In the genomic region with DNA sequence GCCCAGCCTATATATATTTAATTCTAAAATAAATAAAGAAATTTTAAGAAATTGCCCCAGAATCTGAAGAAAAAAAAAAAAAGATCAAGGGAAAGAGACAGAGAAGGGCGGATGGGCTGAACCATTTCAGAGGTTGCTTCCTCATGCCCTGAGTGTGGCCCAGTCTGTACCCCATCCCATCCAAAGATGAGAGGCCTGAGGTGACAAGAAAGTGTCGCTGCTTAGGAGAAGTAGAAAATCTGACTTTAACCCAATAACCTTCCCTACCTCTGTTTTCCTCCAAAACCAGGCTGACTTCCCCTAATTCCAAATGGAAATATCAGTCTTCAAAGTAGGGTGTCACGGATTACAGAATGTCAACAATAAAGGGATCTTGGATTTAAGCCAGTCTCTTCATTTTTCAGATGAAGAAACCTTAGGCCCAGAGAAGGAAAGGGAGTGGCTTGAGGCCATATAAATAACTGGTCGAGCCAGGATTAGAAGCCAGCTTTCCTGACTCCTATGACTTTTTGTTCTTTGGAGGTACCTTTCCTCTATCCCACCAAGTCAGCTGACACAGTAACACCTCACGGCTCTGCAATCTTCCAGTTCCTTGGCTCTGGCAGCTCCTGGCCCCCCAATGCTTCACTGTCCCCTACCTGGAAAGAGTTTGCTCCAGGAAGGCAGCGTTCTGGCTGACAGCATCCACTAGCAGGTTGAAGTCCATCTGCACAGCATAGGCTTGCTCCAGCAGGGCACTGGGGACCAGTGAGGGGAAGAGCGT, we compare ENCODE assay signal across 24 cellular contexts. TPM values are rescaled to one million over a fixed set of nuclear protein-coding genes. Genes with fewer than 3 reads are reported as not detected.
A peak's percentile ranks its signal among the peaks of the same experiment; 100 is the strongest.
DNase-seq lines count a peak whose midpoint lies in the region; ATAC-seq and TF ChIP-seq lines count a peak whose summit lies in the region.
"Had no signal": no experiment of that assay in that cellular context is flagged by ENCODE, and none has a peak within 500 bp of the region (broad histone marks: within the 10 kb centered on the region; RNA-seq: fewer than 3 reads in every experiment).

No MANE protein-coding gene starts in this region.

- TF ChIP-seq CTCF in RWPE1 (conservative IDR thresholded peaks at IDR 0.05; ENCODE audit: low read depth) (no peak), fibroblast of villous mesenchyme (IDR thresholded peaks at IDR 0.05; ENCODE audit: insufficient read depth, low read depth, low read length) (no peak), psoas muscle (IDR thresholded peaks at IDR 0.05) (no peak), OCI-LY7 (conservative IDR thresholded peaks at IDR 0.05; ENCODE audit: low read length) (no peak)
- no peak for TF ChIP-seq CTCF in CD8-positive, alpha-beta T cell (IDR thresholded peaks at IDR 0.05)

- H3K4me3 Mint-ChIP-seq in CD8-positive, alpha-beta T cell, result no peak overlapping the region
- H3K4me3 Mint-ChIP-seq: activated naive CD8-positive, alpha-beta T cell; WTC11 had no signal

- 75 to 79% (median 76%) methylated on average over 7 of the region's 7 CpGs for WGBS in psoas muscle, 3 donors

- peaks cover 1% of the 10 kb centered on the region; the same call in 1 of the 2 replicates for H3K79me2 ChIP-seq in OCI-LY7 (ENCODE audit: insufficient read depth, low read depth, low read length)

- no peak for ATAC-seq in psoas muscle
- ATAC-seq in CD8-positive, alpha-beta T cell, result no peak
- ATAC-seq: WTC11 had no signal

- H3K27ac ChIP-seq in RWPE1 (peak overlapping the region; percentile 72), psoas muscle (peak overlapping the region; percentile 57), OCI-LY7 (ENCODE audit: low read depth, low read length, poor library complexity, severe bottlenecking) (no peak overlapping the region)
- no peak overlapping the region for H3K27ac ChIP-seq in CD8-positive, alpha-beta T cell (ENCODE audit: low read depth, low read length)
- H3K27ac ChIP-seq: BLaER1 treated with 17β-estradiol and CSF1 and Interleukin-3, amounts not matched to agents 10 nM and 100 nM; testis; vagina had no signal

- H3K27me3 ChIP-seq in psoas muscle (ENCODE audit: insufficient read depth in 3 of 3, low read length in 2 of 3), result no peaks in the 10 kb centered on the region
- H3K27me3 ChIP-seq in CD8-positive, alpha-beta T cell (ENCODE audit: insufficient read depth, low read length), result no peaks in the 10 kb centered on the region
- H3K27me3 ChIP-seq: BLaER1 treated with 17β-estradiol and CSF1 and Interleukin-3, amounts not matched to agents 10 nM and 100 nM; testis; vagina had no signal

- intact Hi-C loops in psoas muscle (cut with DNase I) (no loop called here), OCI-LY7 (cut with micrococcal nuclease; ENCODE audit: unreplicated experiment) (no loop called here)
- intact Hi-C loops in CD8-positive, alpha-beta T cell (cut with DNase I, micrococcal nuclease), result no loop called here

- CTCF ChIA-PET in RWPE1 (lab: Yijun Ruan, JAX), result interaction anchor here (0.6 to 1.3 kb wide), 3 partner anchors 52 to 317 kb away, joined by 3 to 4 read pairs (median 3); no protein-coding TSS in a partner anchor
- CTCF ChIA-PET in OCI-LY7 (lab: Charles Lee; ENCODE audit: unreplicated experiment), result no interaction called here
- CTCF ChIA-PET in CD8-positive, alpha-beta T cell (lab: Charles Lee), result no interaction called here

- peaks cover 67% of the 10 kb centered on the region for H3K36me3 Mint-ChIP-seq in CD8-positive, alpha-beta T cell

- POLR2A ChIA-PET in RWPE1 (lab: Yijun Ruan, JAX; ENCODE audit: low non-redundant PET) (interaction anchor here (0.5 to 1.3 kb wide), 2 partner anchors 10 to 14 kb away, joined by 3 read pairs; no protein-coding TSS in a partner anchor), OCI-LY7 (lab: Charles Lee) (no interaction called here)
- POLR2A ChIA-PET in CD8-positive, alpha-beta T cell (lab: Charles Lee), result no interaction called here

- no peaks in the 10 kb centered on the region for H3K9me3 Mint-ChIP-seq in CD8-positive, alpha-beta T cell
- H3K9me3 Mint-ChIP-seq: WTC11 had no signal

- H3K9me3 ChIP-seq in psoas muscle (no peaks in the 10 kb centered on the region), OCI-LY7 (ENCODE audit: low read length) (no peaks in the 10 kb centered on the region)
- H3K9me3 ChIP-seq in CD8-positive, alpha-beta T cell (ENCODE audit: low read length), result no peaks in the 10 kb centered on the region
- H3K9me3 ChIP-seq: BLaER1 treated with 17β-estradiol and CSF1 and Interleukin-3, amounts not matched to agents 10 nM and 100 nM; testis; vagina had no signal

- no peak overlapping the region for H3K4me2 ChIP-seq in OCI-LY7 (ENCODE audit: low read length)
- H3K4me2 ChIP-seq: BLaER1 treated with 17β-estradiol and CSF1 and Interleukin-3, amounts not matched to agents 10 nM and 100 nM; smooth muscle cell had no signal

- H3K4me1 Mint-ChIP-seq in CD8-positive, alpha-beta T cell (ENCODE audit: low read depth), result no peaks in the 10 kb centered on the region
- H3K4me1 Mint-ChIP-seq: WTC11 had no signal

- no peaks in the 10 kb centered on the region for H4K20me1 ChIP-seq in OCI-LY7 (ENCODE audit: insufficient read depth, low read length)

- H3K4me1 ChIP-seq in psoas muscle, result peaks cover 43% of the 10 kb centered on the region
- peaks cover 17% of the 10 kb centered on the region for H3K4me1 ChIP-seq in OCI-LY7 (ENCODE audit: insufficient read depth, low read length, poor library complexity, severe bottlenecking)
- H3K4me1 ChIP-seq in CD8-positive, alpha-beta T cell (ENCODE audit: insufficient read depth, low read length), result no peaks in the 10 kb centered on the region
- H3K4me1 ChIP-seq: testis had no signal

- H3K36me3 ChIP-seq in psoas muscle (ENCODE audit: insufficient read depth in 1 of 2, low read depth in 1 of 2) (peaks cover 0 to 33% of the 10 kb centered on the region in 2 donors), OCI-LY7 (ENCODE audit: insufficient read depth, low read length) (peaks cover 87% of the 10 kb centered on the region)
- H3K36me3 ChIP-seq in CD8-positive, alpha-beta T cell (ENCODE audit: insufficient read depth, low read length), result peaks cover 6% of the 10 kb centered on the region

- H3K27me3 Mint-ChIP-seq in CD8-positive, alpha-beta T cell (ENCODE audit: low read depth), result no peaks in the 10 kb centered on the region
- H3K27me3 Mint-ChIP-seq: activated naive CD8-positive, alpha-beta T cell had no signal

- H2AFZ ChIP-seq in OCI-LY7 (ENCODE audit: low read length), result no peak overlapping the region

- H3K9me2 ChIP-seq in OCI-LY7 (ENCODE audit: insufficient read depth, low read length), result no peaks in the 10 kb centered on the region

- DNase-seq in HT-29 (ENCODE audit: low spot score) (peak; percentile 45), RWPE1 (ENCODE audit: low spot score) (peak; percentile 55), fibroblast of villous mesenchyme (ENCODE audit: low read depth) (peak; percentile 8), psoas muscle (no peak), OCI-LY7 (ENCODE audit: low spot score) (no peak), NCI-H1436 treated with DMSO at 0.1 percent for 48 hours (lab: John Stamatoyannopoulos, UW) (no peak)
- no peak for DNase-seq in stimulated activated CD4-positive, alpha-beta T cell treated with anti-CD3 and anti-CD28 coated beads, Interleukin-15, amount 100 ng/mL, for 24 hours
- DNase-seq in CD8-positive, alpha-beta T cell, result no peak
- DNase-seq: activated CD4-positive, alpha-beta T cell treated with anti-CD3 and anti-CD28 coated beads, Interleukin-2, amount 50 U/mL, for 4 hours; activated CD8-positive, alpha-beta memory T cell treated with anti-CD3 and anti-CD28 coated beads, Interleukin-2, amount 50 U/mL, for 4 hours; DND-41; effector CD4-positive, alpha-beta T cell; hypothalamus; Karpas-422; NCI-H187; NCI-H526; testis had no signal

- H3K27ac Mint-ChIP-seq in CD8-positive, alpha-beta T cell, result no peak overlapping the region
- H3K27ac Mint-ChIP-seq: activated naive CD8-positive, alpha-beta T cell; WTC11 had no signal

- BruUV-seq in OCI-LY7 (replicated peaks; lab: Mats Ljungman, UMichigan), result no TSS peak

- no peak overlapping the region for H3K4me3 ChIP-seq in fibroblast of villous mesenchyme (ENCODE audit: low read depth, low read length)
- no peak overlapping the region for H3K4me3 ChIP-seq in psoas muscle
- H3K4me3 ChIP-seq in OCI-LY7 (ENCODE audit: low read depth, low read length, poor library complexity, severe bottlenecking), result no peak overlapping the region
- no peak overlapping the region for H3K4me3 ChIP-seq in CD8-positive, alpha-beta T cell (ENCODE audit: low read depth, low read length)
- H3K4me3 ChIP-seq: BLaER1 treated with 17β-estradiol and CSF1 and Interleukin-3, amounts not matched to agents 10 nM and 100 nM; smooth muscle cell; testis; vagina had no signal

RNA-seq across cellular contexts. Expression of gene GSS, which starts 10.1 kb away (rescaled TPM):
- 80.8 and 88.6 TPM in 2 replicates for total RNA-seq in HT-29 (2014; rRNA removed; shearing (Covaris generic))
- total RNA-seq in fibroblast of villous mesenchyme, result 71.2 and 74.1 TPM in 2 replicates
- 10 to 100 TPM; 21.5 to 36.6 (median 26.6) TPM for total RNA-seq in psoas muscle
- polyA plus RNA-seq in psoas muscle, result 10 to 100 TPM; 14.5 to 26.9 (median 24.5) TPM
- 91.4 and 105 TPM in 2 replicates for total RNA-seq in OCI-LY7 (2014; rRNA removed; shearing (Covaris generic))
- total RNA-seq in OCI-LY7 (2022), result 78.7 and 103 TPM in 2 replicates
- 10 to 100 TPM; 23.6 to 24.3 TPM for total RNA-seq in CD8-positive, alpha-beta T cell

RNA-seq across cellular contexts. Expression of gene MYH7B, which starts 10.2 kb away (rescaled TPM):
- total RNA-seq in HT-29 (2014; rRNA removed; shearing (Covaris generic)), result 0.08 and 0.15 TPM in 2 replicates
- under 0.01 TPM in 1 of 2 replicates, not detected in the other for total RNA-seq in fibroblast of villous mesenchyme
- 100 to 1,000 TPM in 1 of 4 donors, 10 to 100 TPM in 3; 10.6 to 101 (median 22.1) TPM for total RNA-seq in psoas muscle
- polyA plus RNA-seq in psoas muscle, result 10 to 100 TPM in 1 of 3 donors, 1 to 10 TPM in 2; 5.7 to 15.0 (median 6.4) TPM
- total RNA-seq in OCI-LY7 (2014; rRNA removed; shearing (Covaris generic)), result 0.08 and 0.79 TPM in 2 replicates
- total RNA-seq in OCI-LY7 (2022), result 0.63 and 0.70 TPM in 2 replicates
- total RNA-seq in CD8-positive, alpha-beta T cell, result under 1 TPM; 0.19 to 0.54 TPM
- total RNA-seq: frontal cortex, H4, smooth muscle cell had no signal

Comparison
In these comparisons a context has a peak if more than half of its experiments do, and no peak if none do; other contexts are left out.
1. DNase-seq: peak in HT-29 (single experiment), RWPE1 (single experiment) and fibroblast of villous mesenchyme (single experiment); none in psoas muscle (0 of 2), OCI-LY7 (single experiment), NCI-H1436 treated with DMSO at 0.1 percent for 48 hours (single experiment), stimulated activated CD4-positive, alpha-beta T cell treated with anti-CD3 and anti-CD28 coated beads, Interleukin-15, amount 100 ng/mL, for 24 hours (single experiment) and CD8-positive, alpha-beta T cell (0 of 7).
2. H3K27ac ChIP-seq: peak in RWPE1 (single experiment) and psoas muscle (single experiment); none in OCI-LY7 (single experiment) and CD8-positive, alpha-beta T cell (single experiment).
3. RNA of gene MYH7B, which starts 10.2 kb away (total RNA-seq): 10.6 to 101 TPM in psoas muscle; 0.08 to 0.79 TPM in OCI-LY7, 0.19 to 0.54 TPM in CD8-positive, alpha-beta T cell, 0.08 to 0.15 TPM in HT-29 and under 0.01 TPM in fibroblast of villous mesenchyme; every median in the first group is over 4 times any median in the second.